Comparison of ENCODE assay signal across 8 cellular contexts in the genomic region with DNA sequence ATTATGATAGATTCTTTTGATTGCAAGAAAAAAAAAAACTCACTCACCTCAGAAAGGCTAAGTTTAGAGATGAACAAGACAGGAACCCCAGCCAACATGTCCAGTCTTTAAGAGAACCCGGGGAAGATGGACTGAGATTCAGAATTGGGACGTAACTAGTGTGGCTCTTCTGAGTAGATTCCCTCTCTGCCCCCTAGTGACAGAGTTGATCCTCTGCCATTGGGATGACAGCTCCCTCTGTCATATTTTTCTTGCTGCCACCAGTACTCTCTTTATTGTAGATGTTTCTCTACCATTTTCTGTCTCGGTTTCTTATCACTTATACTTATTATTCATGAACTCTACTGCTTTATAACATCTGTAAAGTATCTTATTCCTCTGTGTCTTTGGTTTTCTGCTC.
DNase-seq lines count a peak whose midpoint lies in the region; ATAC-seq, FAIRE-seq and TF ChIP-seq lines count a peak whose summit lies in the region.

No MANE protein-coding gene starts in this region.

- no peak for DNase-seq in PC-9
- DNase-seq in erythroblast (lab: John Stamatoyannopoulos, UW): peak; percentile 27 to 57
- DNase-seq in naive B cell: peak; percentile 2
- no peak for DNase-seq in cortex of kidney (lab: John Stamatoyannopoulos, UW)
- DNase-seq in UCSD-AML1 (lab: John Stamatoyannopoulos, UW; ENCODE audit: unreplicated experiment): no peak

- H3K27ac ChIP-seq in PC-9: no peak overlapping the region

- intact Hi-C loops in PC-9 (cut with micrococcal nuclease; ENCODE audit: unreplicated experiment): no loop called here

- H3K4me2 ChIP-seq in PC-9: no peak overlapping the region

- H3F3A ChIP-seq in PC-9 (ENCODE audit: insufficient read depth, low read depth): no peaks in the 10 kb centered on the region

- no peaks in the 10 kb centered on the region for H3K4me1 ChIP-seq in PC-9 (replicated peaks; ENCODE audit: insufficient read depth)

- no peak overlapping the region for H3K27ac Mint-ChIP-seq in naive B cell

- BruUV-seq in PC-9 (replicated peaks; lab: Mats Ljungman, UMichigan): no TSS peak

- no peaks in the 10 kb centered on the region for H3K36me3 ChIP-seq in PC-9 (ENCODE audit: low read depth)

- H3K4me3 ChIP-seq in PC-9: no peak overlapping the region

- POLR2A ChIA-PET in PC-9 (lab: Charles Lee; ENCODE audit: unreplicated experiment): no interaction called here

- H4K20me1 ChIP-seq in PC-9 (ENCODE audit: insufficient read depth): no peaks in the 10 kb centered on the region

- no peaks in the 10 kb centered on the region for H3K79me2 ChIP-seq in PC-9 (ENCODE audit: low read depth)

- peaks cover 0 to 4% (median 0%) of the 10 kb centered on the region in 7 donors for H3K9me3 Mint-ChIP-seq in naive B cell

- H2AFZ ChIP-seq in PC-9: no peak overlapping the region

- no peaks in the 10 kb centered on the region for H3K27me3 ChIP-seq in PC-9 (ENCODE audit: insufficient read depth, low read depth)

- ATAC-seq in GM19452 (IDR thresholded peaks at IDR 0.05; ENCODE audit: unreplicated experiment): peak; percentile 70
- ATAC-seq in HG03354 (IDR thresholded peaks at IDR 0.05; ENCODE audit: poor library complexity, severe bottlenecking, unreplicated experiment): peak; percentile 80
- ATAC-seq in naive B cell (ENCODE audit: low read depth in 2 of 2): no peak

- CTCF ChIA-PET in PC-9 (lab: Charles Lee): interaction anchor here (0.6 kb wide), 1 partner anchor 432 kb away, joined by 10 read pairs; no protein-coding TSS in a partner anchor

- H3K9me3 ChIP-seq in PC-9 (ENCODE audit: insufficient read depth, low read depth): no peaks in the 10 kb centered on the region

- no peak overlapping the region for H3K4me3 Mint-ChIP-seq in naive B cell

- H3K4me1 Mint-ChIP-seq in naive B cell: no peaks in the 10 kb centered on the region

- TF ChIP-seq CTCF in PC-9 (conservative IDR thresholded peaks at IDR 0.05): peak; percentile 62

- H3K9me2 ChIP-seq in PC-9 (ENCODE audit: insufficient read depth): no peaks in the 10 kb centered on the region

- no peaks in the 10 kb centered on the region for H3K27me3 Mint-ChIP-seq in naive B cell

- TF ChIP-seq POLR2A in erythroblast (IDR thresholded peaks at IDR 0.05; ENCODE audit: low read length): no peak

- H3K36me3 Mint-ChIP-seq in naive B cell: no peaks in the 10 kb centered on the region

- peak; percentile 76 for FAIRE-seq in G401.6 (lab: Jason Lieb, UNC)

Comparison
In these comparisons a context has a peak if more than half of its experiments do, and no peak if none do; other contexts are left out.
1. ATAC-seq: peak in GM19452 (single experiment) and HG03354 (single experiment); none in naive B cell (0 of 2).
2. DNase-seq: peak in erythroblast (2 of 2) and naive B cell (single experiment); none in PC-9 (0 of 2), cortex of kidney (single experiment) and UCSD-AML1 (single experiment).